In genomic region chr6:149941583-149942460, GRCh38 we compare ENCODE assay signal across 8 cellular contexts. TPM values are rescaled to one million over a fixed set of nuclear protein-coding genes. Genes with fewer than 3 reads are reported as not detected.
DNase-seq lines count a peak whose midpoint lies in the region; ATAC-seq and TF ChIP-seq lines count a peak whose summit lies in the region.

ULBP2 (plus strand) TSS chr6:149942014; CDS start chr6:149942073, 59 bp downstream.

- BruUV-seq in Panc1 (replicated peaks; lab: Mats Ljungman, UMichigan) = no TSS peak

- POLR2A ChIA-PET in Panc1 (lab: Charles Lee) = no interaction called here

- H3K9me3 ChIP-seq in Panc1 (ENCODE audit: control insufficient read depth, insufficient read depth, low read depth, low read length) = no peaks in the 10 kb centered on the region
- H3K9me3 ChIP-seq in muscle layer of colon (ENCODE audit: low read length) = no peaks in the 10 kb centered on the region

- peak; percentile 80 for DNase-seq in DMS53 (lab: John Stamatoyannopoulos, UW)
- no peak for DNase-seq in Panc1 (ENCODE audit: low read depth, low spot score)
- DNase-seq in activated T-cell treated with anti-CD3 and anti-CD28 coated beads, Interleukin-2, amount 50 U/mL, for 4 hours = peak; percentile 92
- DNase-seq in stimulated activated CD8-positive, alpha-beta memory T cell treated with anti-CD3 and anti-CD28 coated beads, Interleukin-4, amount 100 ng/mL, for 1 hour (ENCODE audit: low read depth in 2 of 2, low spot score in 1 of 2) = peak; percentile 71 to 81

- H3K36me3 Mint-ChIP-seq in IgD-negative memory B cell = no peaks in the 10 kb centered on the region
- peaks cover 2% of the 10 kb centered on the region for H3K36me3 Mint-ChIP-seq in activated T-cell treated with anti-CD3 and anti-CD28 coated beads, Interleukin-2, amount 50 U/mL, for 4 hours (ENCODE audit: insufficient read depth)

- H3K27ac Mint-ChIP-seq in IgD-negative memory B cell = peak within 1 kb of the TSS; percentile 65 to 97 (median 83)

- H3K36me3 ChIP-seq in Panc1 (ENCODE audit: control insufficient read depth, insufficient read depth, low read length) (no peaks in the 10 kb centered on the region), muscle layer of colon (ENCODE audit: insufficient read depth, low read length) (no peaks in the 10 kb centered on the region)

- ATAC-seq in Panc1 = peak; percentile 94
- ATAC-seq in activated T-cell treated with anti-CD3 and anti-CD28 coated beads, Interleukin-2, amount 50 U/mL, for 4 hours = peak; percentile 91
- ATAC-seq in esophagus mucosa = peak; percentile 97
- no peak for ATAC-seq in GM21381 (IDR thresholded peaks at IDR 0.05; ENCODE audit: unreplicated experiment)

- CTCF ChIA-PET in Panc1 (lab: Charles Lee) = interaction anchor here (0.9 kb wide), 1 partner anchor 75 kb away, joined by 3 read pairs; no protein-coding TSS in a partner anchor

- H3K27me3 Mint-ChIP-seq in IgD-negative memory B cell = peaks cover 51% of the 10 kb centered on the region
- peaks cover 45% of the 10 kb centered on the region for H3K27me3 Mint-ChIP-seq in activated T-cell treated with anti-CD3 and anti-CD28 coated beads, Interleukin-2, amount 50 U/mL, for 4 hours (ENCODE audit: low read depth)

- H3K4me3 ChIP-seq in Panc1 (ENCODE audit: low read depth in 2 of 2, low read length in 2 of 2) = peak within 1 kb of the TSS; percentile 69 to 72
- peak within 1 kb of the TSS; percentile 29 to 47 for H3K4me3 ChIP-seq in muscle layer of colon (ENCODE audit: low read depth in 1 of 2, low read length in 2 of 2)

- peak within 1 kb of the TSS; percentile 85 to 95 (median 93) for H3K4me3 Mint-ChIP-seq in IgD-negative memory B cell
- H3K4me3 Mint-ChIP-seq in activated T-cell treated with anti-CD3 and anti-CD28 coated beads, Interleukin-2, amount 50 U/mL, for 4 hours = peak within 1 kb of the TSS; percentile 87

- no peak within 1 kb of the TSS for H3K9ac ChIP-seq in muscle layer of colon (ENCODE audit: low read length)

- intact Hi-C loops in Panc1 (cut with micrococcal nuclease; ENCODE audit: unreplicated experiment) = no loop called here

- H3K4me1 ChIP-seq in Panc1 (ENCODE audit: control insufficient read depth, insufficient read depth, low read length) = peaks cover 6% of the 10 kb centered on the region; the same call in 1 of the 2 replicates
- H3K4me1 ChIP-seq in muscle layer of colon (ENCODE audit: insufficient read depth, low read length) = peaks cover 13% of the 10 kb centered on the region

- peaks cover 12 to 27% (median 18%) of the 10 kb centered on the region in 3 donors for H3K4me1 Mint-ChIP-seq in IgD-negative memory B cell
- H3K4me1 Mint-ChIP-seq in activated T-cell treated with anti-CD3 and anti-CD28 coated beads, Interleukin-2, amount 50 U/mL, for 4 hours (ENCODE audit: low read depth) = peaks cover 27% of the 10 kb centered on the region

- TF ChIP-seq CTCF in Panc1 (IDR thresholded peaks at IDR 0.05) = no peak

- H3K27me3 ChIP-seq in Panc1 (ENCODE audit: control insufficient read depth, insufficient read depth, low read length) = peaks cover 12% of the 10 kb centered on the region
- H3K27me3 ChIP-seq in muscle layer of colon (ENCODE audit: control insufficient read depth in 1 of 2, insufficient read depth in 2 of 2, low read length in 2 of 2) = peaks cover 48 to 57% of the 10 kb centered on the region in 2 donors

- H3K9me3 Mint-ChIP-seq in IgD-negative memory B cell = no peaks in the 10 kb centered on the region
- H3K9me3 Mint-ChIP-seq in activated T-cell treated with anti-CD3 and anti-CD28 coated beads, Interleukin-2, amount 50 U/mL, for 4 hours = no peaks in the 10 kb centered on the region

- in situ Hi-C loops in Panc1 (cut with HindIII; ENCODE audit: low pct_unique_long_range_greater_than_20kb, low sequenced_read_pairs) = no loop called here

- H3K27ac ChIP-seq in Panc1 (ENCODE audit: low read length) (peak within 1 kb of the TSS; percentile 39; the same call in 1 of the 2 replicates), muscle layer of colon (ENCODE audit: low read depth, low read length) (no peak within 1 kb of the TSS)

RNA-seq across cellular contexts. Expression of gene ULBP2, which starts in this region (rescaled TPM):
- polyA plus RNA-seq in IgD-negative memory B cell = 0.33 TPM
- total RNA-seq in Panc1 (2021; ENCODE audit: unreplicated experiment) = 0.69 TPM
- 0.63 TPM for polyA plus RNA-seq in Panc1 (2012; ENCODE audit: insufficient read length)
- under 1 TPM; 0.43 to 0.87 (median 0.51) TPM for total RNA-seq in activated T-cell treated with anti-CD3 and anti-CD28 coated beads, Interleukin-2, amount 50 U/mL, for 4 hours
- 5.2 TPM for total RNA-seq in esophagus mucosa

Comparison
In these comparisons a context has a peak if more than half of its experiments do, and no peak if none do; other contexts are left out.
1. Peak in ATAC-seq, H3K4me3 ChIP-seq and H3K27ac ChIP-seq in Panc1; RNA of the gene not detected or under 1 TPM.
2. Peak in DNase-seq and ATAC-seq in activated T-cell treated with anti-CD3 and anti-CD28 coated beads, Interleukin-2, amount 50 U/mL, for 4 hours; RNA of the gene not detected or under 1 TPM.